Comparison of ENCODE assay signal across 19 cellular contexts in the genomic region with DNA sequence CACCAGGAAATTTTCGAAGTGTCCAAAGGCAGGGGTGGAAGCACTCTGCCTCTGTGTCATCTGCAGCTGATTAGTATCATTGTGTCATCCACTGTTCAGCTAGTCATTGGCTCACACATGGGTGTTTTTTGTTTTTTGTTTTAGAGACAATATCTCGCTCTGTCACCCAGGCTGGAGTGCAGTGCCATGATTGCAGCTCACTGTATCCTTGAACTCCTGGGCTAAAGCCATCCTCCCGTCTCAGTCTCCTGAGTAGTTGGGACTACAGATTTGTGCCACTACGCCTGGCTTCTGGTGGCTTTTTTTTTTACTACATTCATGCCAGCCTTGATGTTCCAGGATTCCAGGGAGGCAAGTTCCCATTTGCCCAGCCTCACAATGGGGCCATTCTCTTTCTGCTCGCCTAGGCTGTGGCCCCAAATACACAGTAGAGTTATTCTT. TPM values are rescaled to one million over a fixed set of nuclear protein-coding genes. Genes with fewer than 3 reads are reported as not detected.
DNase-seq lines count a peak whose midpoint lies in the region; ATAC-seq, FAIRE-seq and TF ChIP-seq lines count a peak whose summit lies in the region.
"Had no signal": no experiment of that assay in that cellular context is flagged by ENCODE, and none has a peak within 500 bp of the region (broad histone marks: within the 10 kb centered on the region; RNA-seq: fewer than 3 reads in every experiment).

No MANE protein-coding gene starts in this region.

- no peak for ATAC-seq in HG03280 (IDR thresholded peaks at IDR 0.05; ENCODE audit: unreplicated experiment)
- ATAC-seq: activated naive CD8-positive, alpha-beta T cell treated with anti-CD3 and anti-CD28 coated beads, Interleukin-2, amount 50 U/mL, for 24 hours had no signal

- peak overlapping the region in 13 of 21 experiments; percentile 7 to 71 (median 33) for H3K27ac ChIP-seq in skin epidermis
- H3K27ac ChIP-seq: colonic mucosa, transverse colon had no signal

- no peak for TF ChIP-seq CTCF in D721Med (IDR thresholded peaks at IDR 0.05; ENCODE audit: insufficient read depth, missing control alignments)

- FAIRE-seq in frontal cortex (lab: Jason Lieb, UNC) (peak; percentile 85), D721Med (lab: Jason Lieb, UNC) (no peak)
- FAIRE-seq: islet of Langerhans had no signal

- H3K4me3 ChIP-seq in skin epidermis = no peak overlapping the region
- H3K4me3 ChIP-seq: colonic mucosa, transverse colon had no signal

- DNase-seq in ELR (ENCODE audit: low read depth) (peak; percentile 47), anterior cingulate cortex (lab: John Stamatoyannopoulos, UW) (peak in 50 of 58 donors; percentile 11 to 93 (median 64)), frontal cortex (ENCODE audit: low spot score in 2 of 2) (no peak), D721Med (ENCODE audit: insufficient read length, low spot score) (no peak), NCI-H2196 (lab: John Stamatoyannopoulos, UW; ENCODE audit: unreplicated experiment) (no peak), DMS79 treated with DMSO at 0.1 percent for 48 hours (lab: John Stamatoyannopoulos, UW) (no peak)
- DNase-seq: activated CD4-positive, alpha-beta T cell treated with anti-CD3 and anti-CD28 coated beads, Interleukin-2, amount 10 ng/mL, durations not matched to agents 7 days and 5 days; activated naive CD8-positive, alpha-beta T cell treated with anti-CD3 and anti-CD28 coated beads, Interleukin-2, amount 50 U/mL, for 24 hours; activated T-cell treated with anti-CD3 and anti-CD28 coated beads, Interleukin-2, amount 50 U/mL, for 48 hours; CD8-positive, alpha-beta memory T cell; colonic mucosa; GF-D8; NCI-H1105; SIG-M5; transverse colon had no signal

RNA-seq across cellular contexts. Expression of a gene that starts 32.5 kb away (rescaled TPM):
- total RNA-seq in frontal cortex = 57.9 TPM

RNA-seq across cellular contexts. Expression of a gene that starts 34.0 kb away (rescaled TPM):
- not detected for total RNA-seq in frontal cortex
- total RNA-seq: activated CD4-positive, alpha-beta T cell treated with anti-CD3 and anti-CD28 coated beads, Interleukin-2, amount 10 ng/mL, durations not matched to agents 7 days and 5 days; CD8-positive, alpha-beta memory T cell; colonic mucosa; pulmonary artery endothelial cell; transverse colon had no signal

Comparison
In these comparisons a context has a peak if more than half of its experiments do, and no peak if none do; other contexts are left out.
1. DNase-seq: peak in ELR (single experiment) and anterior cingulate cortex (50 of 58); none in frontal cortex (0 of 2), D721Med (single experiment), NCI-H2196 (single experiment) and DMS79 treated with DMSO at 0.1 percent for 48 hours (single experiment).